Comparison of ENCODE assay signal across 8 cellular contexts in genomic region chr17:28570716-28571254, GRCh38. TPM values are rescaled to one million over a fixed set of nuclear protein-coding genes. Genes with fewer than 3 reads are reported as not detected.
DNase-seq lines count a peak whose midpoint lies in the region; ATAC-seq and TF ChIP-seq lines count a peak whose summit lies in the region.

No MANE protein-coding gene starts in this region.

- ATAC-seq in GM21447 (IDR thresholded peaks at IDR 0.05; ENCODE audit: unreplicated experiment) (peak; percentile 26), left lung (peak; percentile 64)

- intact Hi-C loops in left lung (cut with DNase I): no loop called here

- peak overlapping the region; percentile 92 for H3K4me3 ChIP-seq in Jurkat, Clone E6-1 (ENCODE audit: low read length)
- H3K4me3 ChIP-seq in left lung: peak overlapping the region; percentile 98 to 99

- H3K36me3 ChIP-seq in left lung: peaks cover 0 to 4% of the 10 kb centered on the region in 2 donors

- H3K9me3 ChIP-seq in left lung: no peaks in the 10 kb centered on the region

- peaks cover 7 to 49% of the 10 kb centered on the region in 2 donors for H3K4me1 ChIP-seq in left lung

- TF ChIP-seq CTCF in left lung (IDR thresholded peaks at IDR 0.05): no peak
- TF ChIP-seq CTCF in GM10266 (IDR thresholded peaks at IDR 0.05; ENCODE audit: control insufficient read depth, insufficient read depth, low read depth, missing control alignments): no peak

- H3K27ac ChIP-seq in left lung: peak overlapping the region; percentile 55 to 83

- no peaks in the 10 kb centered on the region for H3K27me3 ChIP-seq in left lung

- peak; percentile 42 for DNase-seq in COLO668 (lab: John Stamatoyannopoulos, UW; ENCODE audit: unreplicated experiment)
- DNase-seq in Jurkat, Clone E6-1 (ENCODE audit: low read depth, low spot score): no peak
- DNase-seq in T-helper 9 cell: peak; percentile 39
- DNase-seq in central memory CD4-positive, alpha-beta T cell: peak; percentile 52
- peak; percentile 44 to 85 for DNase-seq in left lung
- peak; percentile 32 for DNase-seq in stimulated activated CD8-positive, alpha-beta memory T cell treated with anti-CD3 and anti-CD28 coated beads, Interleukin-15, amount 100 ng/mL, for 24 hours (ENCODE audit: low read depth)
- DNase-seq in GM10266 (ENCODE audit: extremely low spot score): no peak

RNA-seq across cellular contexts. Expression of gene PIGS, which starts 0.5 kb away (rescaled TPM):
- 41.1 TPM for polyA plus RNA-seq in Jurkat, Clone E6-1 (2012; ENCODE audit: insufficient read depth, insufficient read length)
- 10 to 100 TPM; 59.6 to 63.3 TPM for total RNA-seq in left lung

RNA-seq across cellular contexts. Expression of gene ALDOC, which starts 5.9 kb away (rescaled TPM):
- polyA plus RNA-seq in Jurkat, Clone E6-1 (2012; ENCODE audit: insufficient read depth, insufficient read length): 3.9 TPM
- 10 to 100 TPM; 10.9 to 15.2 TPM for total RNA-seq in left lung

RNA-seq across cellular contexts. Expression of gene UNC119, which starts 18.4 kb away (rescaled TPM):
- 25.0 TPM for polyA plus RNA-seq in Jurkat, Clone E6-1 (2012; ENCODE audit: insufficient read depth, insufficient read length)
- 10 to 100 TPM; 25.7 to 28.9 TPM for total RNA-seq in left lung

RNA-seq across cellular contexts. Expression of gene SPAG5, which starts 28.0 kb away (rescaled TPM):
- polyA plus RNA-seq in Jurkat, Clone E6-1 (2012; ENCODE audit: insufficient read depth, insufficient read length): 308 TPM
- total RNA-seq in left lung: 10 to 100 TPM in 1 of 2 donors, 1 to 10 TPM in 1; 9.5 to 15.2 TPM

RNA-seq across cellular contexts. Expression of gene RSKR, which starts 43.2 kb away (rescaled TPM):
- polyA plus RNA-seq in Jurkat, Clone E6-1 (2012; ENCODE audit: insufficient read depth, insufficient read length): 18.8 TPM
- 10 to 100 TPM in 1 of 2 donors, 1 to 10 TPM in 1; 8.4 to 10.0 TPM for total RNA-seq in left lung

Comparison
In these comparisons a context has a peak if more than half of its experiments do, and no peak if none do; other contexts are left out.
1. DNase-seq: peak in COLO668 (single experiment), T-helper 9 cell (single experiment), central memory CD4-positive, alpha-beta T cell (single experiment), left lung (2 of 2) and stimulated activated CD8-positive, alpha-beta memory T cell treated with anti-CD3 and anti-CD28 coated beads, Interleukin-15, amount 100 ng/mL, for 24 hours (single experiment); none in Jurkat, Clone E6-1 (single experiment) and GM10266 (single experiment).